ENCODE assay signal across 31 cellular contexts in genomic region chr6:26006086-26006939, GRCh38. TPM values are rescaled to one million over a fixed set of nuclear protein-coding genes. Genes with fewer than 3 reads are reported as not detected.
DNase-seq lines count a peak whose midpoint lies in the region; TF ChIP-seq lines count a peak whose summit lies in the region.
"Had no signal": no experiment of that assay in that cellular context is flagged by ENCODE, and none has a peak within 500 bp of the region (broad histone marks: within the 10 kb centered on the region; RNA-seq: fewer than 3 reads in every experiment).

No MANE protein-coding gene starts in this region.

- DNase-seq in NCI-H2107 treated with DMSO at 0.1 percent for 48 hours (lab: John Stamatoyannopoulos, UW; ENCODE audit: unreplicated experiment) = peak; percentile 25
- DNase-seq in NCI-H2107 (lab: John Stamatoyannopoulos, UW) = no peak
- DNase-seq in LHCN-M2 (ENCODE audit: low read depth) = peak; percentile 80
- DNase-seq in SHP77 (lab: John Stamatoyannopoulos, UW) = peak; percentile 27 to 55
- no peak for DNase-seq in endothelial cell (ENCODE audit: low spot score)
- no peak for DNase-seq in medulla oblongata (ENCODE audit: extremely low spot score)
- DNase-seq in SKM-1 treated with dmso at 0.1 percent for 144 hours (lab: John Stamatoyannopoulos, UW; ENCODE audit: unreplicated experiment) = no peak
- no peak for DNase-seq in SK-N-SH
- DNase-seq: activated effector memory CD4-positive, alpha-beta T cell treated with anti-CD3 and anti-CD28 coated beads, Interleukin-2, amount 50 U/mL, for 16 hours; activated naive CD8-positive, alpha-beta T cell treated with anti-CD3 and anti-CD28 coated beads, Interleukin-2, amount 10 ng/mL, durations not matched to agents 7 days and 5 days; activated T-cell treated with anti-CD3 and anti-CD28 coated beads for 4 hours; CD8-positive, alpha-beta T cell; DMS 273 treated with DMSO at 0.1 percent for 48 hours; endodermal cell; esophagus squamous epithelium; foreskin melanocyte; heart right ventricle; kidney glomerular epithelial cell; MG63; NCI-H1436; NCI-H226; posterior cingulate gyrus; right cardiac atrium; spleen; T1000; trophoblast cell had no signal

- H3K4me3 ChIP-seq in SK-N-SH (ENCODE audit: low read depth in 2 of 2, low read length in 1 of 2) = no peak overlapping the region
- H3K4me3 ChIP-seq: A549, esophagus squamous epithelium, HAP-1, heart right ventricle, lung, MG63, spleen had no signal

- H3K9me3 ChIP-seq in SK-N-SH = no peaks in the 10 kb centered on the region
- H3K9me3 ChIP-seq: A549, esophagus squamous epithelium, HAP-1, heart right ventricle, MG63, spleen had no signal

- H3K4me3 Mint-ChIP-seq in endothelial cell (ENCODE audit: unreplicated experiment) = no peak overlapping the region
- H3K4me3 Mint-ChIP-seq: activated naive CD8-positive, alpha-beta T cell treated with anti-CD3 and anti-CD28 coated beads, Interleukin-2, amount 10 ng/mL, durations not matched to agents 7 days and 5 days; CD8-positive, alpha-beta T cell; central memory CD8-positive, alpha-beta T cell; dendritic cell treated with granulocyte-macrophage colony-stimulating factor and Interleukin-4, amounts not matched to agents 40 ng/mL and 50 ng/mL, for 4 days; endodermal cell had no signal

- POLR2A ChIA-PET in SK-N-SH (lab: Yijun Ruan, JAX) = interaction anchor here (0.5 to 2.7 kb wide), 4 partner anchors 14 to 151 kb away, joined by 5 to 7 read pairs (median 6); a partner anchor contains a TSS

- TF ChIP-seq RAD21 in SK-N-SH (IDR thresholded peaks at IDR 0.05; ENCODE audit: low read length) = no peak

- H3K4me1 ChIP-seq in SK-N-SH (ENCODE audit: control insufficient read depth in 1 of 2, insufficient read depth in 2 of 2, low read depth in 1 of 2, low read length in 1 of 2) = no peaks in the 10 kb centered on the region; a peak in 1 of 4 replicates
- H3K4me1 ChIP-seq: A549, esophagus squamous epithelium had no signal

- no peak overlapping the region for H3K4me2 ChIP-seq in SK-N-SH
- H3K4me2 ChIP-seq: A549 had no signal

- H3K27ac Mint-ChIP-seq in endothelial cell (ENCODE audit: unreplicated experiment) = peak overlapping the region; percentile 11
- H3K27ac Mint-ChIP-seq: CD8-positive, alpha-beta T cell; dendritic cell treated with granulocyte-macrophage colony-stimulating factor and Interleukin-4, amounts not matched to agents 40 ng/mL and 50 ng/mL, for 4 days; endodermal cell had no signal

- H3K9me3 Mint-ChIP-seq in endothelial cell (ENCODE audit: unreplicated experiment) = no peaks in the 10 kb centered on the region
- H3K9me3 Mint-ChIP-seq: activated naive CD8-positive, alpha-beta T cell treated with anti-CD3 and anti-CD28 coated beads, Interleukin-2, amount 10 ng/mL, durations not matched to agents 7 days and 5 days; CD8-positive, alpha-beta T cell; central memory CD8-positive, alpha-beta T cell; dendritic cell treated with granulocyte-macrophage colony-stimulating factor and Interleukin-4, amounts not matched to agents 40 ng/mL and 50 ng/mL, for 4 days; endodermal cell had no signal

- no peaks in the 10 kb centered on the region for H3K79me2 ChIP-seq in SK-N-SH (ENCODE audit: insufficient read depth)

- no peak overlapping the region for H3K27ac ChIP-seq in SK-N-SH (ENCODE audit: low read depth in 2 of 2, low read length in 1 of 2)
- H3K27ac ChIP-seq: A549, esophagus squamous epithelium, heart right ventricle, spleen had no signal

- no peaks in the 10 kb centered on the region for H3K9me2 ChIP-seq in SK-N-SH

- H3K36me3 ChIP-seq in SK-N-SH (replicated peaks in 1 of 2; ENCODE audit: control insufficient read depth in 1 of 2, insufficient read depth in 2 of 2, low read length in 1 of 2) = no peaks in the 10 kb centered on the region
- H3K36me3 ChIP-seq: esophagus squamous epithelium, HAP-1, MG63 had no signal

- no peaks in the 10 kb centered on the region for H3F3A ChIP-seq in SK-N-SH (replicated peaks; ENCODE audit: insufficient read depth)

- H3K27me3 ChIP-seq in SK-N-SH (ENCODE audit: insufficient read depth) = no peaks in the 10 kb centered on the region
- H3K27me3 ChIP-seq: esophagus squamous epithelium, heart right ventricle, MG63, spleen had no signal

- TF ChIP-seq EP300 in SK-N-SH (IDR thresholded peaks at IDR 0.05; ENCODE audit: borderline replicate concordance in 1 of 2, low read depth in 1 of 2, low read length in 1 of 2) = no peak

- no peak overlapping the region for H3K9ac ChIP-seq in SK-N-SH

- H3K27me3 Mint-ChIP-seq in endothelial cell (ENCODE audit: unreplicated experiment) = peaks cover 1% of the 10 kb centered on the region
- H3K27me3 Mint-ChIP-seq: activated naive CD8-positive, alpha-beta T cell treated with anti-CD3 and anti-CD28 coated beads, Interleukin-2, amount 10 ng/mL, durations not matched to agents 7 days and 5 days; central memory CD8-positive, alpha-beta T cell; dendritic cell treated with granulocyte-macrophage colony-stimulating factor and Interleukin-4, amounts not matched to agents 40 ng/mL and 50 ng/mL, for 4 days had no signal

- CTCF ChIA-PET in SK-N-SH (lab: Yijun Ruan, JAX) = interaction anchor here (0.7 to 7.3 kb wide), 5 partner anchors 8 to 741 kb away, joined by 3 to 104 read pairs (median 3); no protein-coding TSS in a partner anchor

- peaks cover 24% of the 10 kb centered on the region for H3K4me1 Mint-ChIP-seq in endothelial cell (ENCODE audit: unreplicated experiment)
- H3K4me1 Mint-ChIP-seq: central memory CD8-positive, alpha-beta T cell had no signal

- no peak overlapping the region for H2AFZ ChIP-seq in SK-N-SH (ENCODE audit: low read depth)

- peaks cover 4% of the 10 kb centered on the region for H3K36me3 Mint-ChIP-seq in endothelial cell (ENCODE audit: low read depth, unreplicated experiment)
- H3K36me3 Mint-ChIP-seq: activated naive CD8-positive, alpha-beta T cell treated with anti-CD3 and anti-CD28 coated beads, Interleukin-2, amount 10 ng/mL, durations not matched to agents 7 days and 5 days had no signal

- no peak for TF ChIP-seq CTCF in endothelial cell (IDR thresholded peaks at IDR 0.05; ENCODE audit: unreplicated experiment)
- no peak for TF ChIP-seq CTCF in SK-N-SH (IDR thresholded peaks at IDR 0.05)

- no peaks in the 10 kb centered on the region for H4K20me1 ChIP-seq in SK-N-SH (ENCODE audit: insufficient read depth)

TF ChIP-seq in SK-N-SH, 30 proteins besides CTCF, POLR2A, EP300 and RAD21:
- no peak for TF ChIP-seq JUND (IDR thresholded peaks at IDR 0.05)
- no peak for TF ChIP-seq RFX5 (IDR thresholded peaks at IDR 0.05; ENCODE audit: low read length)
- TF ChIP-seq YY1 (IDR thresholded peaks at IDR 0.05; ENCODE audit: low read depth) = no peak
- TF ChIP-seq RCOR1 (IDR thresholded peaks at IDR 0.05; ENCODE audit: low read length) = no peak
- no peak for TF ChIP-seq SIN3A (IDR thresholded peaks at IDR 0.05; ENCODE audit: borderline replicate concordance, low read depth, low read length)
- TF ChIP-seq GATA2 (CRISPR knock-in tag; IDR thresholded peaks at IDR 0.05) = no peak
- no peak for TF ChIP-seq TEAD4 (IDR thresholded peaks at IDR 0.05; ENCODE audit: borderline replicate concordance, insufficient read depth)
- no peak for TF ChIP-seq TAF1 (IDR thresholded peaks at IDR 0.05; ENCODE audit: borderline replicate concordance, low read depth, low read length)
- TF ChIP-seq FOSL2 (IDR thresholded peaks at IDR 0.05; ENCODE audit: borderline replicate concordance, low read depth) = no peak
- TF ChIP-seq RXRA (IDR thresholded peaks at IDR 0.05; ENCODE audit: borderline replicate concordance, low read depth) = no peak
- TF ChIP-seq USF1 (IDR thresholded peaks at IDR 0.05; ENCODE audit: borderline replicate concordance, low read depth) = no peak
- TF ChIP-seq USF2 (IDR thresholded peaks at IDR 0.05; ENCODE audit: borderline replicate concordance, low read depth, low read length) = no peak
- TF ChIP-seq CHD2 (IDR thresholded peaks at IDR 0.05; ENCODE audit: low read length, partially characterized antibody) = no peak
- no peak for TF ChIP-seq FOXJ3 (CRISPR knock-in tag; IDR thresholded peaks at IDR 0.05)
- no peak for TF ChIP-seq GABPA (IDR thresholded peaks at IDR 0.05; ENCODE audit: low read depth)
- TF ChIP-seq IRF3 (IDR thresholded peaks at IDR 0.05; ENCODE audit: low read depth, low read length) = no peak
- no peak for TF ChIP-seq POLR2AphosphoS5 (IDR thresholded peaks at IDR 0.05; ENCODE audit: low read depth, low read length)
- TF ChIP-seq MAX (IDR thresholded peaks at IDR 0.05; ENCODE audit: low read depth) = no peak

RNA-seq across cellular contexts. Expression of gene TRIM38, which starts 43.7 kb away (rescaled TPM):
- 9.4 and 12.5 TPM in 2 replicates for total RNA-seq in LHCN-M2 (2014; rRNA removed)
- polyA plus RNA-seq in LHCN-M2 (2012) = 5.0 TPM
- total RNA-seq in endothelial cell (ENCODE audit: unreplicated experiment) = 3.8 TPM
- 0.62 and 0.88 TPM in 2 replicates for polyA plus RNA-seq in SK-N-SH (2012; rRNA removed)
- polyA plus RNA-seq in SK-N-SH (2012; cell fraction: cytosol; rRNA removed) = 0.55 and 0.62 TPM in 2 replicates
- 1.6 and 2.5 TPM in 2 replicates for polyA plus RNA-seq in SK-N-SH (2012; cell fraction: nucleus; rRNA removed)

Comparison
In these comparisons a context has a peak if more than half of its experiments do, and no peak if none do; other contexts are left out.
1. DNase-seq: peak in NCI-H2107 treated with DMSO at 0.1 percent for 48 hours (single experiment), LHCN-M2 (single experiment) and SHP77 (2 of 2); none in NCI-H2107 (single experiment), endothelial cell (single experiment), medulla oblongata (single experiment), SKM-1 treated with dmso at 0.1 percent for 144 hours (single experiment) and SK-N-SH (single experiment).